In the genomic region with DNA sequence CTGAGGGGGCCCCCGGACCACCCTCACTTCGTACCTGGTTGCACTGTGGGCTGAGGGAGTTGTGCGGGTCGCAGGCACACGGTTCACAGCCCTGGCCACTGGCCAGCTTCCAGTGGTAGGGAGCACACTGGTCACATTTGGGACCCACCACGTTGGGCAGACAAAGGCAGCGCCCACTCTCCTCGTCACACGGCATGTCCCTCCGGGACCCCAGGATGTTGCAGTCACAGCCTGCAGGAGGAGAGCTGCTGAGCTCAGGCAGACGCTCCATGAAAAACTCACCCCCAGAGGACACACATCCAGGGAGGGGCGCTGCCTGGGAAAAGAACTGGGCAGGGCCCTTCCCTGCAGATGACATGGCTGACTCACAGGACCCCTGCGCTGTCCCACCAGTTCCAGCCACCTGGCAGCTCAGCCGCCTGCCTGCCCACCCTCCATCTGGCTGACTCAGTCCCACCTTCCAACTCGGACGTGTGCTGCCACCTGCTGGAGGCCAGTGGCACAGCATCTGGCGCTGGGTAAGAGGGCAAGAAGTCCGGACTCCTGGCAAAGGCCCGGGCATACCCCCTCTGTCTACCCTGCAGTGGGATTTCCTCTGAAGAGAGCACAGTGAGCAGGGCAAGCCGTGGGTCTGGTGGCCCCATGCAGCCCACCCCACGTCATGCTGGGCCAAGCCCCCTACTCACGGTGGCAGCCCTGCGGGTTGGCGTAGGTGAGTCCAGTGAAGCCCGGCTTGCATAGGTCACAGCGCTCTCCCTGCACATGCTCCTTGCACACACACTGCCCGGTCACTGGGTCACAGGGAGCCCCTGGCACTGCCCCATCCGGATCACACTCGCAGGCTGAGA, we compare ENCODE assay signal across 8 cellular contexts. TPM values are rescaled to one million over a fixed set of nuclear protein-coding genes. Genes with fewer than 3 reads are reported as not detected.
DNase-seq lines count a peak whose midpoint lies in the region; ATAC-seq, FAIRE-seq and TF ChIP-seq lines count a peak whose summit lies in the region.

No MANE protein-coding gene starts in this region.

- no peak for DNase-seq in AG09309 (ENCODE audit: low read depth)
- DNase-seq in NCI-H446 treated with DMSO at 0.1 percent for 48 hours (lab: John Stamatoyannopoulos, UW): peak; percentile 81
- peak; percentile 94 for DNase-seq in activated CD4-positive, alpha-beta T cell treated with anti-CD3 and anti-CD28 coated beads, Interleukin-2, amount 10 ng/mL, durations not matched to agents 24 days and 14 days
- peak; percentile 80 for DNase-seq in colonic mucosa
- DNase-seq in HepG2 (ENCODE audit: low spot score): peak; percentile 46
- DNase-seq in stimulated activated CD4-positive, alpha-beta T cell treated with anti-CD3 and anti-CD28 coated beads, TNF-alpha, amount 100 ng/mL, for 24 hours (ENCODE audit: low read depth in 3 of 3): peak; percentile 59 to 81 (median 67)

- H3K9me3 Mint-ChIP-seq in activated CD4-positive, alpha-beta T cell treated with anti-CD3 and anti-CD28 coated beads, Interleukin-2, amount 10 ng/mL, durations not matched to agents 24 days and 14 days: no peaks in the 10 kb centered on the region

- POLR2A ChIA-PET in HepG2 (lab: Yijun Ruan, JAX): no interaction called here

- no peaks in the 10 kb centered on the region for H3K27me3 ChIP-seq in colonic mucosa
- H3K27me3 ChIP-seq in HepG2 (ENCODE audit: control insufficient read depth in 1 of 2, insufficient read depth in 2 of 2, low read length in 2 of 2): no peaks in the 10 kb centered on the region; a peak in 1 of 5 replicates

- TF ChIP-seq RAD21 in HepG2 (CRISPR knock-in tag; IDR thresholded peaks at IDR 0.05): peak; percentile 60; the same call in 1 of the 2 replicates

- WGBS in HepG2 (ENCODE audit: low lambda C conversion rate): 13% methylated on average over 3 of the region's 29 CpGs

- H3K27ac ChIP-seq in colonic mucosa: no peak overlapping the region
- H3K27ac ChIP-seq in HepG2 (ENCODE audit: extremely low read length, insufficient read depth, low read length): no peak overlapping the region

- FAIRE-seq in HepG2 (lab: Jason Lieb, UNC): no peak

- no TSS peak for BruUV-seq in HepG2 (replicated peaks; lab: Mats Ljungman, UMichigan)

- no peaks in the 10 kb centered on the region for H3K36me3 Mint-ChIP-seq in activated CD4-positive, alpha-beta T cell treated with anti-CD3 and anti-CD28 coated beads, Interleukin-2, amount 10 ng/mL, durations not matched to agents 24 days and 14 days (ENCODE audit: low read depth)

- no peak overlapping the region for H3K4me3 Mint-ChIP-seq in activated CD4-positive, alpha-beta T cell treated with anti-CD3 and anti-CD28 coated beads, Interleukin-2, amount 10 ng/mL, durations not matched to agents 24 days and 14 days

- no peaks in the 10 kb centered on the region for H4K20me1 ChIP-seq in HepG2 (ENCODE audit: insufficient read depth, low read length)

- H3K27ac Mint-ChIP-seq in activated CD4-positive, alpha-beta T cell treated with anti-CD3 and anti-CD28 coated beads, Interleukin-2, amount 10 ng/mL, durations not matched to agents 24 days and 14 days: peak overlapping the region; percentile 38

- no peak for TF ChIP-seq POLR2A in HepG2 (IDR thresholded peaks at IDR 0.05; ENCODE audit: insufficient read depth in 1 of 2, low read depth in 2 of 2, low read length in 2 of 2)

- TF ChIP-seq CTCF in AG09309 (IDR thresholded peaks at IDR 0.05; ENCODE audit: control insufficient read depth, insufficient read depth, low read depth, low read length, missing control alignments) (peak; percentile 99), colonic mucosa (IDR thresholded peaks at IDR 0.05) (peak; percentile 90), HepG2 (CRISPR knock-in tag; IDR thresholded peaks at IDR 0.05) (peak; percentile 93)

- no peaks in the 10 kb centered on the region for H3K79me2 ChIP-seq in HepG2 (ENCODE audit: insufficient read depth, low read length)

- H3K9ac ChIP-seq in colonic mucosa (ENCODE audit: low read depth in 2 of 2, low read length in 2 of 2): peak overlapping the region in 1 of 2 donors; percentile 4
- no peak overlapping the region for H3K9ac ChIP-seq in HepG2 (ENCODE audit: insufficient read depth, low read depth, low read length)

- H3K4me3 ChIP-seq in AG09309 (ENCODE audit: control insufficient read depth, low read depth, low read length) (no peak overlapping the region), colonic mucosa (no peak overlapping the region), HepG2 (replicated peaks in 1 of 3; ENCODE audit: insufficient read depth in 1 of 3, low read depth in 2 of 3, low read length in 3 of 3) (no peak overlapping the region)

- ATAC-seq in GM18907 (IDR thresholded peaks at IDR 0.05; ENCODE audit: unreplicated experiment) (peak; percentile 90), HG03159 (IDR thresholded peaks at IDR 0.05; ENCODE audit: unreplicated experiment) (peak; percentile 88), HepG2 (peak; percentile 95)

- TF ChIP-seq EP300 in HepG2 (IDR thresholded peaks at IDR 0.05; ENCODE audit: low read depth in 2 of 2, low read length in 2 of 2) (no peak), HepG2 (CRISPR knock-in tag; IDR thresholded peaks at IDR 0.05; ENCODE audit: borderline replicate concordance) (no peak)

- no peak overlapping the region for H2AFZ ChIP-seq in HepG2 (ENCODE audit: low read length)

- no peaks in the 10 kb centered on the region for H3K4me1 ChIP-seq in colonic mucosa
- H3K4me1 ChIP-seq in HepG2 (ENCODE audit: insufficient read depth, low read length): no peaks in the 10 kb centered on the region

- no peaks in the 10 kb centered on the region for H3K27me3 Mint-ChIP-seq in activated CD4-positive, alpha-beta T cell treated with anti-CD3 and anti-CD28 coated beads, Interleukin-2, amount 10 ng/mL, durations not matched to agents 24 days and 14 days

- in situ Hi-C loops in HepG2 (cut with HindIII; ENCODE audit: extremely low pct_ligation_motif_present, low pct_unique_long_range_greater_than_20kb): no loop called here

- intact Hi-C loops in activated CD4-positive, alpha-beta T cell treated with anti-CD3 and anti-CD28 coated beads, Interleukin-2, amount 10 ng/mL, durations not matched to agents 24 days and 14 days (cut with micrococcal nuclease): loop anchor here (1.0 to 2.0 kb wide), 4 partner anchors 25 to 66 kb away; no protein-coding TSS in a partner anchor
- intact Hi-C loops in colonic mucosa (cut with DNase I) (loop anchor here (5.0 kb wide), 1 partner anchor 50 kb away; no protein-coding TSS in a partner anchor), HepG2 (cut with micrococcal nuclease; ENCODE audit: unreplicated experiment) (loop anchor here (1.0 to 2.0 kb wide), 3 partner anchors 37 to 59 kb away; no protein-coding TSS in a partner anchor)

- H3K4me1 Mint-ChIP-seq in activated CD4-positive, alpha-beta T cell treated with anti-CD3 and anti-CD28 coated beads, Interleukin-2, amount 10 ng/mL, durations not matched to agents 24 days and 14 days: peaks cover 8% of the 10 kb centered on the region

- CTCF ChIA-PET in HepG2 (lab: Yijun Ruan, JAX; ENCODE audit: low intra/inter-chr PET ratio, low total read pairs): interaction anchor here (0.9 to 2.9 kb wide), 3 partner anchors 37 to 58 kb away, joined by 5 to 14 read pairs (median 9); no protein-coding TSS in a partner anchor

- no peaks in the 10 kb centered on the region for H3K9me3 ChIP-seq in colonic mucosa
- no peaks in the 10 kb centered on the region for H3K9me3 ChIP-seq in HepG2 (ENCODE audit: low read length)

- H3K36me3 ChIP-seq in colonic mucosa: peaks cover 6% of the 10 kb centered on the region
- no peaks in the 10 kb centered on the region for H3K36me3 ChIP-seq in HepG2 (replicated peaks in 1 of 2; ENCODE audit: control insufficient read depth in 1 of 2, insufficient read depth in 2 of 2, low read length in 2 of 2)

- no peak overlapping the region for H3K4me2 ChIP-seq in HepG2 (ENCODE audit: low read depth, low read length)

RNA-seq across cellular contexts. Expression of gene LAMB3, which starts 24.7 kb away (rescaled TPM):
- 20.3 and 21.0 TPM in 2 replicates for total RNA-seq in activated CD4-positive, alpha-beta T cell treated with anti-CD3 and anti-CD28 coated beads, Interleukin-2, amount 10 ng/mL, durations not matched to agents 24 days and 14 days
- 100 to 1,000 TPM in 1 of 2 donors, 10 to 100 TPM in 1; 92.5 to 110 TPM for total RNA-seq in colonic mucosa
- 0.10 and 0.24 TPM in 2 replicates for total RNA-seq in HepG2 (2016; rRNA removed; fragmentation: Illumina TruSeq; extraction: Trizol)
- total RNA-seq in HepG2 (2016; cell fraction: cytosol; rRNA removed; fragmentation: Illumina TruSeq; extraction: Trizol; ENCODE audit: low read depth): not detected in 2 replicates
- 0.13 TPM in 1 of 2 replicates, not detected in the other for total RNA-seq in HepG2 (2016; cell fraction: insoluble cytoplasmic fraction; rRNA removed; fragmentation: Illumina TruSeq; extraction: Trizol)
- total RNA-seq in HepG2 (2016; cell fraction: membrane; rRNA removed; fragmentation: Illumina TruSeq; extraction: Trizol): not detected in 2 replicates
- 0.13 TPM in 1 of 2 replicates, not detected in the other for total RNA-seq in HepG2 (2016; cell fraction: nucleus; rRNA removed; fragmentation: Illumina TruSeq; extraction: Trizol)
- 0.18 TPM in 2 replicates for polyA plus RNA-seq in HepG2 (2011; rRNA removed)
- 0.07 and 0.22 TPM in 2 replicates for polyA plus RNA-seq in HepG2 (2011; cell fraction: cytosol; rRNA removed)
- polyA plus RNA-seq in HepG2 (2011; cell fraction: nucleus; rRNA removed): 0.13 and 0.55 TPM in 2 replicates
- 0.12 TPM in 1 of 2 replicates, not detected in the other for polyA plus RNA-seq in HepG2 (2012)
- not detected in 2 replicates for polyA plus RNA-seq in HepG2 (2016; cell fraction: cytosol; fragmentation: Illumina TruSeq; extraction: Trizol; ENCODE audit: low read depth)
- 0.33 TPM in 1 of 2 replicates, not detected in the other for polyA plus RNA-seq in HepG2 (2016; cell fraction: insoluble cytoplasmic fraction; fragmentation: Illumina TruSeq; extraction: Trizol; ENCODE audit: low read depth)
- polyA plus RNA-seq in HepG2 (2016; cell fraction: membrane; fragmentation: Illumina TruSeq; extraction: Trizol; ENCODE audit: low read depth): not detected in 2 replicates
- 0.25 and 0.37 TPM in 2 replicates for polyA plus RNA-seq in HepG2 (2016; cell fraction: nucleus; fragmentation: Illumina TruSeq; extraction: Trizol; ENCODE audit: insufficient read depth, low read depth)
- polyA minus RNA-seq in HepG2 (2011; rRNA and poly(A)+ RNA removed; ENCODE audit: low replicate concordance): 0.10 and 113 TPM in 2 replicates
- polyA minus RNA-seq in HepG2 (2011; cell fraction: cytosol; rRNA and poly(A)+ RNA removed): 0.69 and 1.1 TPM in 2 replicates
- polyA minus RNA-seq in HepG2 (2011; cell fraction: nucleus; rRNA and poly(A)+ RNA removed): 0.37 and 0.39 TPM in 2 replicates

RNA-seq across cellular contexts. Expression of gene CAMK1G, which starts 44.1 kb away (rescaled TPM):
- 0.54 TPM in 1 of 2 replicates, not detected in the other for total RNA-seq in activated CD4-positive, alpha-beta T cell treated with anti-CD3 and anti-CD28 coated beads, Interleukin-2, amount 10 ng/mL, durations not matched to agents 24 days and 14 days
- total RNA-seq in colonic mucosa (under 1 TPM in 1 of 2 donors, not detected in 1; 0.21 TPM), HepG2 (2016; rRNA removed; fragmentation: Illumina TruSeq; extraction: Trizol) (not detected in 2 replicates)
- total RNA-seq in HepG2 (2016; cell fraction: cytosol; rRNA removed; fragmentation: Illumina TruSeq; extraction: Trizol; ENCODE audit: low read depth): not detected in 2 replicates
- total RNA-seq in HepG2 (2016; cell fraction: insoluble cytoplasmic fraction; rRNA removed; fragmentation: Illumina TruSeq; extraction: Trizol): not detected in 2 replicates
- not detected in 2 replicates for total RNA-seq in HepG2 (2016; cell fraction: membrane; rRNA removed; fragmentation: Illumina TruSeq; extraction: Trizol)
- not detected in 2 replicates for total RNA-seq in HepG2 (2016; cell fraction: nucleus; rRNA removed; fragmentation: Illumina TruSeq; extraction: Trizol)
- polyA plus RNA-seq in HepG2 (2011; rRNA removed): not detected in 2 replicates
- not detected in 2 replicates for polyA plus RNA-seq in HepG2 (2011; cell fraction: cytosol; rRNA removed)
- not detected in 2 replicates for polyA plus RNA-seq in HepG2 (2011; cell fraction: nucleus; rRNA removed)
- polyA plus RNA-seq in HepG2 (2012): not detected in 2 replicates
- polyA plus RNA-seq in HepG2 (2016; cell fraction: cytosol; fragmentation: Illumina TruSeq; extraction: Trizol; ENCODE audit: low read depth): not detected in 2 replicates
- polyA plus RNA-seq in HepG2 (2016; cell fraction: insoluble cytoplasmic fraction; fragmentation: Illumina TruSeq; extraction: Trizol; ENCODE audit: low read depth): not detected in 2 replicates
- polyA plus RNA-seq in HepG2 (2016; cell fraction: membrane; fragmentation: Illumina TruSeq; extraction: Trizol; ENCODE audit: low read depth): not detected in 2 replicates
- not detected in 2 replicates for polyA plus RNA-seq in HepG2 (2016; cell fraction: nucleus; fragmentation: Illumina TruSeq; extraction: Trizol; ENCODE audit: insufficient read depth, low read depth)
- polyA minus RNA-seq in HepG2 (2011; rRNA and poly(A)+ RNA removed; ENCODE audit: low replicate concordance): not detected in 2 replicates
- polyA minus RNA-seq in HepG2 (2011; cell fraction: cytosol; rRNA and poly(A)+ RNA removed): not detected in 2 replicates
- not detected in 2 replicates for polyA minus RNA-seq in HepG2 (2011; cell fraction: nucleus; rRNA and poly(A)+ RNA removed)

RNA-seq across cellular contexts. Expression of gene G0S2, which starts 47.6 kb away (rescaled TPM):
- 449 and 477 TPM in 2 replicates for total RNA-seq in activated CD4-positive, alpha-beta T cell treated with anti-CD3 and anti-CD28 coated beads, Interleukin-2, amount 10 ng/mL, durations not matched to agents 24 days and 14 days
- total RNA-seq in colonic mucosa (10 to 100 TPM; 24.3 to 24.7 TPM), HepG2 (2016; rRNA removed; fragmentation: Illumina TruSeq; extraction: Trizol) (not detected in 2 replicates)
- not detected in 2 replicates for total RNA-seq in HepG2 (2016; cell fraction: cytosol; rRNA removed; fragmentation: Illumina TruSeq; extraction: Trizol; ENCODE audit: low read depth)
- not detected in 2 replicates for total RNA-seq in HepG2 (2016; cell fraction: insoluble cytoplasmic fraction; rRNA removed; fragmentation: Illumina TruSeq; extraction: Trizol)
- total RNA-seq in HepG2 (2016; cell fraction: membrane; rRNA removed; fragmentation: Illumina TruSeq; extraction: Trizol): not detected in 2 replicates
- not detected in 2 replicates for total RNA-seq in HepG2 (2016; cell fraction: nucleus; rRNA removed; fragmentation: Illumina TruSeq; extraction: Trizol)
- not detected in 2 replicates for polyA plus RNA-seq in HepG2 (2011; rRNA removed)
- 0.08 and 0.28 TPM in 2 replicates for polyA plus RNA-seq in HepG2 (2011; cell fraction: cytosol; rRNA removed)
- not detected in 2 replicates for polyA plus RNA-seq in HepG2 (2011; cell fraction: nucleus; rRNA removed)
- 0.23 TPM in 1 of 2 replicates, not detected in the other for polyA plus RNA-seq in HepG2 (2012)
- not detected in 2 replicates for polyA plus RNA-seq in HepG2 (2016; cell fraction: cytosol; fragmentation: Illumina TruSeq; extraction: Trizol; ENCODE audit: low read depth)
- not detected in 2 replicates for polyA plus RNA-seq in HepG2 (2016; cell fraction: insoluble cytoplasmic fraction; fragmentation: Illumina TruSeq; extraction: Trizol; ENCODE audit: low read depth)
- polyA plus RNA-seq in HepG2 (2016; cell fraction: membrane; fragmentation: Illumina TruSeq; extraction: Trizol; ENCODE audit: low read depth): not detected in 2 replicates
- polyA plus RNA-seq in HepG2 (2016; cell fraction: nucleus; fragmentation: Illumina TruSeq; extraction: Trizol; ENCODE audit: insufficient read depth, low read depth): not detected in 2 replicates
- polyA minus RNA-seq in HepG2 (2011; rRNA and poly(A)+ RNA removed; ENCODE audit: low replicate concordance): not detected in 2 replicates
- polyA minus RNA-seq in HepG2 (2011; cell fraction: cytosol; rRNA and poly(A)+ RNA removed): not detected in 2 replicates
- polyA minus RNA-seq in HepG2 (2011; cell fraction: nucleus; rRNA and poly(A)+ RNA removed): not detected in 2 replicates

Comparison
In these comparisons a context has a peak if more than half of its experiments do, and no peak if none do; other contexts are left out.
1. RNA of gene LAMB3, which starts 24.7 kb away (total RNA-seq): 92.5 to 110 TPM in colonic mucosa and 20.3 to 21.0 TPM in activated CD4-positive, alpha-beta T cell treated with anti-CD3 and anti-CD28 coated beads, Interleukin-2, amount 10 ng/mL, durations not matched to agents 24 days and 14 days; 0.10 to 0.24 TPM in HepG2; every median in the first group is over 10 times any median in the second.
2. RNA of gene G0S2, which starts 47.6 kb away (total RNA-seq): 449 to 477 TPM in activated CD4-positive, alpha-beta T cell treated with anti-CD3 and anti-CD28 coated beads, Interleukin-2, amount 10 ng/mL, durations not matched to agents 24 days and 14 days and 24.3 to 24.7 TPM in colonic mucosa; not detected in HepG2; every median in the first group is over 10 times any median in the second.
3. Peak in every context shown above with its lines, with median percentiles within 50 percentile points of each other: CTCF ChIP-seq and ATAC-seq.